19 cellular contexts compared by ENCODE assay signal in the genomic region with DNA sequence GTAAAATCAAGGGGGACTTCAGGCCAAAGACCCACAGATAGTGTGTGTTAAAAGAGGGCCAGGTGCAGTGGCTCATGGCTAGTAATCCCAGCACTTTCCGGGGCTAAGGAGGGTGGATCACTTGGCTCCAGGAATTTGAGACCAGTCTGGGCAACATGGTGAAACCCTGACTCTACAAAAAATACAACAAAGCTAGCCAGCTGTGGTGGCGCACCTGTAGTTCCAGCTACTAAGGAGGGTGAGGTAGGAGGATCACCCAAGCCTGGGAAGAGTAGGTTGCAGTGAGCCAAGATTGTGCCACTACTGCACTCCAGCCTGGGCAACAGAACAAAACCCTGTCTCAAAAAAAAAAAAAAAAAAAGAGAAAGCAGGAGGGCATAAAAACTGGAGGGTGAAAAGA. TPM values are rescaled to one million over a fixed set of nuclear protein-coding genes. Genes with fewer than 3 reads are reported as not detected.
DNase-seq lines count a peak whose midpoint lies in the region; ATAC-seq and TF ChIP-seq lines count a peak whose summit lies in the region.
"Had no signal": no experiment of that assay in that cellular context is flagged by ENCODE, and none has a peak within 500 bp of the region (broad histone marks: within the 10 kb centered on the region; RNA-seq: fewer than 3 reads in every experiment).

No MANE protein-coding gene starts in this region.

- H3K27ac ChIP-seq in CD4-positive, alpha-beta T cell (ENCODE audit: low read depth, low read length): no peak overlapping the region
- peak overlapping the region; percentile 62 for H3K27ac ChIP-seq in HUES6 (ENCODE audit: low read depth, low read length)
- peak overlapping the region; percentile 2 for H3K27ac ChIP-seq in epithelial cell of prostate
- H3K27ac ChIP-seq: adrenal gland, SK-N-MC had no signal

- CTCF ChIA-PET in CD4-positive, alpha-beta T cell (lab: Charles Lee): interaction anchor here (2.3 kb wide), 1 partner anchor 245 kb away, joined by 10 read pairs; no protein-coding TSS in a partner anchor

- POLR2A ChIA-PET in CD4-positive, alpha-beta T cell (lab: Charles Lee): interaction anchor here (0.6 to 1.0 kb wide), 5 partner anchors 104 to 474 kb away, joined by 3 to 5 read pairs (median 3); no protein-coding TSS in a partner anchor

- H3K4me3 ChIP-seq in HUES6 (ENCODE audit: low read depth, low read length): no peak overlapping the region
- H3K4me3 ChIP-seq: adrenal gland, SK-N-MC had no signal

- H3K9me3 ChIP-seq in CD4-positive, alpha-beta T cell (ENCODE audit: control insufficient read depth, low read length): no peaks in the 10 kb centered on the region
- H3K9me3 ChIP-seq in HUES6 (ENCODE audit: control insufficient read depth, insufficient read depth, low read depth, low read length): no peaks in the 10 kb centered on the region
- H3K9me3 ChIP-seq: adrenal gland had no signal

- H3K4me1 ChIP-seq in HUES6 (ENCODE audit: control insufficient read depth, insufficient read depth, low read length): peaks cover 11% of the 10 kb centered on the region
- H3K4me1 ChIP-seq: adrenal gland had no signal

- no peaks in the 10 kb centered on the region for H3K9me3 Mint-ChIP-seq in CD4-positive, alpha-beta T cell
- H3K9me3 Mint-ChIP-seq in nephron progenitor cell: no peaks in the 10 kb centered on the region
- H3K9me3 Mint-ChIP-seq: dendritic cell treated with granulocyte-macrophage colony-stimulating factor and Interleukin-4, amounts not matched to agents 40 ng/mL and 50 ng/mL, for 4 days had no signal

- H3K27ac Mint-ChIP-seq in CD4-positive, alpha-beta T cell: peak overlapping the region; percentile 5
- H3K27ac Mint-ChIP-seq in nephron progenitor cell: peak overlapping the region; percentile 75
- H3K27ac Mint-ChIP-seq: dendritic cell treated with granulocyte-macrophage colony-stimulating factor and Interleukin-4, amounts not matched to agents 40 ng/mL and 50 ng/mL, for 4 days; progenitor cell of endocrine pancreas had no signal

- H3K27me3 Mint-ChIP-seq in CD4-positive, alpha-beta T cell: no peaks in the 10 kb centered on the region
- H3K27me3 Mint-ChIP-seq in nephron progenitor cell (ENCODE audit: low read depth, poor library complexity): no peaks in the 10 kb centered on the region
- H3K27me3 Mint-ChIP-seq: dendritic cell treated with granulocyte-macrophage colony-stimulating factor and Interleukin-4, amounts not matched to agents 40 ng/mL and 50 ng/mL, for 4 days; progenitor cell of endocrine pancreas had no signal

- no peak overlapping the region for H3K4me3 Mint-ChIP-seq in CD4-positive, alpha-beta T cell
- no peak overlapping the region for H3K4me3 Mint-ChIP-seq in nephron progenitor cell
- H3K4me3 Mint-ChIP-seq: dendritic cell treated with granulocyte-macrophage colony-stimulating factor and Interleukin-4, amounts not matched to agents 40 ng/mL and 50 ng/mL, for 4 days had no signal

- H3K4me1 Mint-ChIP-seq in CD4-positive, alpha-beta T cell (ENCODE audit: low read depth): peaks cover 32% of the 10 kb centered on the region
- H3K4me1 Mint-ChIP-seq in nephron progenitor cell: no peaks in the 10 kb centered on the region

- DNase-seq in CD4-positive, alpha-beta T cell: no peak
- no peak for DNase-seq in epithelial cell of prostate (ENCODE audit: low read depth, low spot score)
- no peak for DNase-seq in nephron progenitor cell
- DNase-seq in NCI-H2171 treated with DMSO at 0.1 percent for 48 hours (lab: John Stamatoyannopoulos, UW): no peak
- DNase-seq: adrenal gland; COR-L47; DMS79 treated with DMSO at 0.1 percent for 48 hours; H7; hypothalamus; NCI-H1417 treated with DMSO at 0.1 percent for 48 hours; NCI-H510A treated with DMSO at 0.1 percent for 48 hours; stimulated activated naive CD8-positive, alpha-beta T cell treated with anti-CD3 and anti-CD28 coated beads, Interleukin-15, Interleukin-2, amounts not matched to agents 100 U/mL and 50 U/mL, for 24 hours had no signal

- ATAC-seq in CD4-positive, alpha-beta T cell (ENCODE audit: poor library complexity): no peak
- ATAC-seq in GM19395 (IDR thresholded peaks at IDR 0.05; ENCODE audit: unreplicated experiment): no peak
- ATAC-seq in HG03045 (IDR thresholded peaks at IDR 0.05; ENCODE audit: unreplicated experiment): no peak
- ATAC-seq in HG03175 (IDR thresholded peaks at IDR 0.05; ENCODE audit: unreplicated experiment): no peak
- ATAC-seq: stimulated activated naive CD8-positive, alpha-beta T cell treated with anti-CD3 and anti-CD28 coated beads, Interleukin-15, Interleukin-2, amounts not matched to agents 100 U/mL and 50 U/mL, for 24 hours had no signal

- H3K27me3 ChIP-seq in CD4-positive, alpha-beta T cell (ENCODE audit: control insufficient read depth, insufficient read depth, low read length): no peaks in the 10 kb centered on the region
- H3K27me3 ChIP-seq in HUES6 (ENCODE audit: control insufficient read depth, insufficient read depth, low read length): no peaks in the 10 kb centered on the region
- H3K27me3 ChIP-seq: adrenal gland had no signal

- no peak overlapping the region for H3K9ac ChIP-seq in HUES6 (ENCODE audit: low read length)

- H3K36me3 ChIP-seq in HUES6 (ENCODE audit: control insufficient read depth, insufficient read depth, low read length): peaks cover 50% of the 10 kb centered on the region

- intact Hi-C loops in CD4-positive, alpha-beta T cell (cut with DNase I, micrococcal nuclease): loop anchor here in 1 of 2 experiments (5.0 kb wide), 1 partner anchor 66 kb away; no protein-coding TSS in a partner anchor

- peaks cover 46% of the 10 kb centered on the region for H3K36me3 Mint-ChIP-seq in CD4-positive, alpha-beta T cell (ENCODE audit: low read depth)
- H3K36me3 Mint-ChIP-seq in nephron progenitor cell (ENCODE audit: low read depth): peaks cover 41% of the 10 kb centered on the region

- no peak for TF ChIP-seq CTCF in CD4-positive, alpha-beta T cell (IDR thresholded peaks at IDR 0.05)
- TF ChIP-seq CTCF in nephron progenitor cell (IDR thresholded peaks at IDR 0.05): no peak

RNA-seq across cellular contexts. Expression of a gene that starts 8.5 kb away (rescaled TPM):
- total RNA-seq in CD4-positive, alpha-beta T cell: 10 to 100 TPM; 30.4 to 32.4 TPM
